ENCODE assay signal across 1 cellular context in the genomic region with DNA sequence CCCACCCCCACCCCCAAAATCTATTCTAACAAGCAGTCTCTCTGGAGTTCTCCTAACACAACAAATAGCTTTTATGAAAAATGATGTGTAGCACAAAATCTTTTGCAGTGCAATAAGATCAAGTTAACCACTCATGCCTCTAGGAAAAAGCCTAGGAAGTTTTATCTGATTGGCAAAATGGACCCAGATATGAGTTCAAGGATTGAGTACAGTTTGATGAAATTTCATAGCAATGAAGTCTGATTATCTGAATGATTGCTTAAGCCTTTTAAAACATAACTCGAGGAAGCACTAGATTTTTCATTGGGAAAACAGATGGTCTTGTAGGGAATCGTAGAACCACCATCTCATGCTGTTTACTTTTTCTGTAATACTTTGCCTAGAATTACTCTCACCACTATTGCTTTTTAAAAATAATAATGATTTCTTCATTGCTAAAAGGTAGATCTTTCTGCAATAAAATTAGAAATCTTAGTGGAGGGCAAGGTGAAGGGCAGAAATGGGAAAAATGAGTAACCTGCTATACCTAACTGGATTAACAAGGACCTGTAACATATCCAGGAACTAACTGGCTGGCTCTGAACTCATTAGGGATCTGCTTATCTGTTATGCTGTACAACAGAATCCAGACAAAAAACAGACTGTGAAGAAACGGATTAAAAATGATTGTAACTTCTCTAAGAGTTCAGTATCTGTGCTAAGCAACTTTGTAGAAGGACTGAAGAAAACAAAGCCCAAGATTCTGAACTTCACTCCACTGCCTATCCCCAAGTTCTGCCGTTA.
TF ChIP-seq lines count a peak whose summit lies in the region.

No MANE protein-coding gene starts in this region.

TF ChIP-seq in WTC11, 78 proteins besides CTCF, POLR2A, EP300 and RAD21:
- no peak for TF ChIP-seq ATF1 (CRISPR knock-in tag; IDR thresholded peaks at IDR 0.05)
- TF ChIP-seq, protein P1, sequence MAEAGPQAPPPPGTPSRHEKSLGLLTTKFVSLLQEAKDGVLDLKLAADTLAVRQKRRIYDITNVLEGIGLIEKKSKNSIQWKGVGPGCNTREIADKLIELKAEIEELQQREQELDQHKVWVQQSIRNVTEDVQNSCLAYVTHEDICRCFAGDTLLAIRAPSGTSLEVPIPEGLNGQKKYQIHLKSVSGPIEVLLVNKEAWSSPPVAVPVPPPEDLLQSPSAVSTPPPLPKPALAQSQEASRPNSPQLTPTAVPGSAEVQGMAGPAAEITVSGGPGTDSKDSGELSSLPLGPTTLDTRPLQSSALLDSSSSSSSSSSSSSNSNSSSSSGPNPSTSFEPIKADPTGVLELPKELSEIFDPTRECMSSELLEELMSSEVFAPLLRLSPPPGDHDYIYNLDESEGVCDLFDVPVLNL (CRISPR knock-in tag; IDR thresholded peaks at IDR 0.05; ENCODE audit: borderline replicate concordance, low read depth), result no peak
- TF ChIP-seq ZBTB21 (CRISPR knock-in tag; IDR thresholded peaks at IDR 0.05; ENCODE audit: borderline replicate concordance), result no peak
- TF ChIP-seq, protein P2, sequence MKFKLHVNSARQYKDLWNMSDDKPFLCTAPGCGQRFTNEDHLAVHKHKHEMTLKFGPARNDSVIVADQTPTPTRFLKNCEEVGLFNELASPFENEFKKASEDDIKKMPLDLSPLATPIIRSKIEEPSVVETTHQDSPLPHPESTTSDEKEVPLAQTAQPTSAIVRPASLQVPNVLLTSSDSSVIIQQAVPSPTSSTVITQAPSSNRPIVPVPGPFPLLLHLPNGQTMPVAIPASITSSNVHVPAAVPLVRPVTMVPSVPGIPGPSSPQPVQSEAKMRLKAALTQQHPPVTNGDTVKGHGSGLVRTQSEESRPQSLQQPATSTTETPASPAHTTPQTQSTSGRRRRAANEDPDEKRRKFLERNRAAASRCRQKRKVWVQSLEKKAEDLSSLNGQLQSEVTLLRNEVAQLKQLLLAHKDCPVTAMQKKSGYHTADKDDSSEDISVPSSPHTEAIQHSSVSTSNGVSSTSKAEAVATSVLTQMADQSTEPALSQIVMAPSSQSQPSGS (CRISPR knock-in tag; IDR thresholded peaks at IDR 0.05; ENCODE audit: borderline replicate concordance, low read depth), result no peak
- TF ChIP-seq, protein P3, sequence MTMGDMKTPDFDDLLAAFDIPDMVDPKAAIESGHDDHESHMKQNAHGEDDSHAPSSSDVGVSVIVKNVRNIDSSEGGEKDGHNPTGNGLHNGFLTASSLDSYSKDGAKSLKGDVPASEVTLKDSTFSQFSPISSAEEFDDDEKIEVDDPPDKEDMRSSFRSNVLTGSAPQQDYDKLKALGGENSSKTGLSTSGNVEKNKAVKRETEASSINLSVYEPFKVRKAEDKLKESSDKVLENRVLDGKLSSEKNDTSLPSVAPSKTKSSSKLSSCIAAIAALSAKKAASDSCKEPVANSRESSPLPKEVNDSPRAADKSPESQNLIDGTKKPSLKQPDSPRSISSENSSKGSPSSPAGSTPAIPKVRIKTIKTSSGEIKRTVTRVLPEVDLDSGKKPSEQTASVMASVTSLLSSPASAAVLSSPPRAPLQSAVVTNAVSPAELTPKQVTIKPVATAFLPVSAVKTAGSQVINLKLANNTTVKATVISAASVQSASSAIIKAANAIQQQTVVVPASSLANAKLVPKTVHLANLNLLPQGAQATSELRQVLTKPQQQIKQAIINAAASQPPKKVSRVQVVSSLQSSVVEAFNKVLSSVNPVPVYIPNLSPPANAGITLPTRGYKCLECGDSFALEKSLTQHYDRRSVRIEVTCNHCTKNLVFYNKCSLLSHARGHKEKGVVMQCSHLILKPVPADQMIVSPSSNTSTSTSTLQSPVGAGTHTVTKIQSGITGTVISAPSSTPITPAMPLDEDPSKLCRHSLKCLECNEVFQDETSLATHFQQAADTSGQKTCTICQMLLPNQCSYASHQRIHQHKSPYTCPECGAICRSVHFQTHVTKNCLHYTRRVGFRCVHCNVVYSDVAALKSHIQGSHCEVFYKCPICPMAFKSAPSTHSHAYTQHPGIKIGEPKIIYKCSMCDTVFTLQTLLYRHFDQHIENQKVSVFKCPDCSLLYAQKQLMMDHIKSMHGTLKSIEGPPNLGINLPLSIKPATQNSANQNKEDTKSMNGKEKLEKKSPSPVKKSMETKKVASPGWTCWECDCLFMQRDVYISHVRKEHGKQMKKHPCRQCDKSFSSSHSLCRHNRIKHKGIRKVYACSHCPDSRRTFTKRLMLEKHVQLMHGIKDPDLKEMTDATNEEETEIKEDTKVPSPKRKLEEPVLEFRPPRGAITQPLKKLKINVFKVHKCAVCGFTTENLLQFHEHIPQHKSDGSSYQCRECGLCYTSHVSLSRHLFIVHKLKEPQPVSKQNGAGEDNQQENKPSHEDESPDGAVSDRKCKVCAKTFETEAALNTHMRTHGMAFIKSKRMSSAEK (CRISPR knock-in tag; IDR thresholded peaks at IDR 0.05; ENCODE audit: borderline replicate concordance), result no peak
- TF ChIP-seq JUN (CRISPR knock-in tag; IDR thresholded peaks at IDR 0.05), result no peak
- TF ChIP-seq, protein P4, sequence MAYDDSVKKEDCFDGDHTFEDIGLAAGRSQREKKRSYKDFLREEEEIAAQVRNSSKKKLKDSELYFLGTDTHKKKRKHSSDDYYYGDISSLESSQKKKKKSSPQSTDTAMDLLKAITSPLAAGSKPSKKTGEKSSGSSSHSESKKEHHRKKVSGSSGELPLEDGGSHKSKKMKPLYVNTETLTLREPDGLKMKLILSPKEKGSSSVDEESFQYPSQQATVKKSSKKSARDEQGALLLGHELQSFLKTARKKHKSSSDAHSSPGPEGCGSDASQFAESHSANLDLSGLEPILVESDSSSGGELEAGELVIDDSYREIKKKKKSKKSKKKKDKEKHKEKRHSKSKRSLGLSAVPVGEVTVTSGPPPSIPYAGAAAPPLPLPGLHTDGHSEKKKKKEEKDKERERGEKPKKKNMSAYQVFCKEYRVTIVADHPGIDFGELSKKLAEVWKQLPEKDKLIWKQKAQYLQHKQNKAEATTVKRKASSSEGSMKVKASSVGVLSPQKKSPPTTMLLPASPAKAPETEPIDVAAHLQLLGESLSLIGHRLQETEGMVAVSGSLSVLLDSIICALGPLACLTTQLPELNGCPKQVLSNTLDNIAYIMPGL (CRISPR knock-in tag; IDR thresholded peaks at IDR 0.05), result no peak
